In genomic region chr1:108034396-108034795, GRCh38 we compare ENCODE assay signal across 22 cellular contexts.
DNase-seq lines count a peak whose midpoint lies in the region; TF ChIP-seq lines count a peak whose summit lies in the region.
"Had no signal": no experiment of that assay in that cellular context is flagged by ENCODE, and none has a peak within 500 bp of the region (broad histone marks: within the 10 kb centered on the region; RNA-seq: fewer than 3 reads in every experiment).

No MANE protein-coding gene starts in this region.

- no peak overlapping the region for H3K9ac ChIP-seq in adipocyte (ENCODE audit: low read length)

- no peak overlapping the region for H2AFZ ChIP-seq in osteoblast (ENCODE audit: low read length)

- intact Hi-C loops in vagina (cut with DNase I): no loop called here

- H3K79me2 ChIP-seq in osteoblast (ENCODE audit: insufficient read depth, low read length): no peaks in the 10 kb centered on the region

- H3K9me3 ChIP-seq in MG63: no peaks in the 10 kb centered on the region
- no peaks in the 10 kb centered on the region for H3K9me3 ChIP-seq in adipocyte (ENCODE audit: control insufficient read depth, low read length)
- H3K9me3 ChIP-seq in osteoblast (ENCODE audit: low read depth, low read length): no peaks in the 10 kb centered on the region
- no peaks in the 10 kb centered on the region for H3K9me3 ChIP-seq in vagina
- H3K9me3 ChIP-seq: lower lobe of right lung, thyroid gland had no signal

- H4K20me1 ChIP-seq in osteoblast (ENCODE audit: insufficient read depth, low read length): no peaks in the 10 kb centered on the region

- H3K27ac ChIP-seq in osteoblast (ENCODE audit: low read depth, low read length) (no peak overlapping the region), vagina (no peak overlapping the region)
- H3K27ac ChIP-seq: lower lobe of right lung, thyroid gland had no signal

- TF ChIP-seq CTCF in osteoblast (IDR thresholded peaks at IDR 0.05; ENCODE audit: extremely low read depth, low read depth, low read length): no peak
- TF ChIP-seq CTCF in vagina (IDR thresholded peaks at IDR 0.05): no peak

- peaks cover 10% of the 10 kb centered on the region for H3K4me1 ChIP-seq in adipocyte (ENCODE audit: control insufficient read depth, insufficient read depth, low read length)
- H3K4me1 ChIP-seq in osteoblast (ENCODE audit: insufficient read depth, low read length): no peaks in the 10 kb centered on the region
- H3K4me1 ChIP-seq in vagina: peaks cover 6% of the 10 kb centered on the region

- H3K4me3 ChIP-seq in MG63 (no peak overlapping the region), adipocyte (ENCODE audit: low read length) (no peak overlapping the region), osteoblast (ENCODE audit: insufficient read depth, low read length) (no peak overlapping the region), vagina (no peak overlapping the region)
- H3K4me3 ChIP-seq: lower lobe of right lung, thyroid gland had no signal

- H3K27me3 ChIP-seq in MG63 (no peaks in the 10 kb centered on the region), adipocyte (replicated peaks; ENCODE audit: control insufficient read depth, insufficient read depth, low read length) (no peaks in the 10 kb centered on the region), osteoblast (ENCODE audit: insufficient read depth, low read length) (peaks cover 2% of the 10 kb centered on the region), vagina (no peaks in the 10 kb centered on the region)
- H3K27me3 ChIP-seq: thyroid gland had no signal

- TF ChIP-seq POLR2A in vagina (IDR thresholded peaks at IDR 0.05): no peak

- DNase-seq in NCI-H1417 (lab: John Stamatoyannopoulos, UW) (peak in 2 of 3 experiments; percentile 6 to 17), NCI-H1417 treated with DMSO at 0.1 percent for 48 hours (lab: John Stamatoyannopoulos, UW) (no peak), MG63 (peak; percentile 71), adipocyte (ENCODE audit: low read depth) (peak; percentile 64), osteoblast (ENCODE audit: insufficient read length, low spot score, missing footprints) (peak; percentile 55), NCI-H146 treated with DMSO at 0.1 percent for 48 hours (lab: John Stamatoyannopoulos, UW; ENCODE audit: unreplicated experiment) (no peak), vagina (ENCODE audit: extremely low spot score in 2 of 2) (no peak), HK-2 (ENCODE audit: unreplicated experiment) (no peak)
- DNase-seq: activated CD4-positive, alpha-beta T cell treated with anti-CD3 and anti-CD28 coated beads, Interleukin-2, amount 10 ng/mL, durations not matched to agents 7 days and 5 days; activated CD8-positive, alpha-beta memory T cell treated with anti-CD3 and anti-CD28 coated beads, Interleukin-2, amount 10 ng/mL, durations not matched to agents 7 days and 5 days; cerebellar nuclear complex; COR-L47; EL; H9; kidney; lower lobe of right lung; NCI-H1436; NCI-H2171; small intestine; stimulated activated CD4-positive, alpha-beta T cell treated with anti-CD3 and anti-CD28 coated beads, Interleukin-4, amount 100 ng/mL, for 1 hour; stimulated activated naive CD4-positive, alpha-beta T cell treated with Interleukin-2 at 50 U/mL for 16 hours; thyroid gland had no signal

- H3K36me3 ChIP-seq in MG63: no peaks in the 10 kb centered on the region
- H3K36me3 ChIP-seq in adipocyte (ENCODE audit: control insufficient read depth, insufficient read depth, low read length, severe bottlenecking): no peaks in the 10 kb centered on the region
- no peaks in the 10 kb centered on the region for H3K36me3 ChIP-seq in osteoblast (ENCODE audit: insufficient read depth, low read length)
- H3K36me3 ChIP-seq in vagina: no peaks in the 10 kb centered on the region
- H3K36me3 ChIP-seq: lower lobe of right lung, thyroid gland had no signal

- H3K4me2 ChIP-seq in osteoblast (ENCODE audit: insufficient read depth, low read length): no peak overlapping the region

Comparison
In these comparisons a context has a peak if more than half of its experiments do, and no peak if none do; other contexts are left out.
1. DNase-seq: peak in NCI-H1417 (2 of 3), MG63 (single experiment), adipocyte (single experiment) and osteoblast (single experiment); none in NCI-H1417 treated with DMSO at 0.1 percent for 48 hours (single experiment), NCI-H146 treated with DMSO at 0.1 percent for 48 hours (single experiment), vagina (0 of 2) and HK-2 (single experiment).